ENCODE assay signal across 9 cellular contexts in the genomic region with DNA sequence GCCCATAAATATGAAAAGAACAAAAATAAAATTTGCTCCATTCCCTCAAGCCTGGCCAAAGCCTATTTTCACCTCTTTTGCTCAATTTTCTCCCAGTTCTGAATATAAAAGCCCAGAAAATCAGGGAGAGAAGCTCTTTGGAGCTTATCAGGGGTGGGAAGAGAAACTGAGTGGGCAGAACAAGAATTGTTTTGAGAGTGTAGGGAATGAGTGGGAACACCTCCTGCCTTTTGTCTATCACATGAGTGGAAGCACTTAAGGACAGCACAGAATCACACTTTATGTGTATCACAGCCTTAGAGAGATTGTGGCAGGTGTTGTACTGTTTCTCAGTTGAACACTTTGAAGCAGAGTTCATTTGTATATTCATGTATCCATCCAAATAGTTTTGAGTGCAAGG.
"Had no signal": no experiment of that assay in that cellular context is flagged by ENCODE, and none has a peak within 500 bp of the region (broad histone marks: within the 10 kb centered on the region; RNA-seq: fewer than 3 reads in every experiment).

No MANE protein-coding gene starts in this region.

- H3K9me3 ChIP-seq: HAP-1 had no signal

- H2AFZ ChIP-seq: GM23248 had no signal

- H3K4me1 ChIP-seq: HAP-1 had no signal

- H3K9ac ChIP-seq: GM23248, KMS-11 had no signal

- H3K27me3 Mint-ChIP-seq: IgD-negative memory B cell had no signal

- H3K4me1 Mint-ChIP-seq: IgD-negative memory B cell had no signal

- H3K4me2 ChIP-seq: KMS-11 had no signal

- H3K27ac ChIP-seq: GM23248, KMS-11 had no signal

- H3K4me3 Mint-ChIP-seq: IgD-negative memory B cell had no signal

- ATAC-seq: HCT116 had no signal

- H3K4me3 ChIP-seq: GM23248, HAP-1 had no signal

- H3K27ac Mint-ChIP-seq: IgD-negative memory B cell had no signal

- DNase-seq: GM23248, GOT3, H7, Karpas-422, KBM-7 had no signal

- H3K36me3 ChIP-seq: HAP-1 had no signal
